15 cellular contexts compared by ENCODE assay signal in the genomic region with DNA sequence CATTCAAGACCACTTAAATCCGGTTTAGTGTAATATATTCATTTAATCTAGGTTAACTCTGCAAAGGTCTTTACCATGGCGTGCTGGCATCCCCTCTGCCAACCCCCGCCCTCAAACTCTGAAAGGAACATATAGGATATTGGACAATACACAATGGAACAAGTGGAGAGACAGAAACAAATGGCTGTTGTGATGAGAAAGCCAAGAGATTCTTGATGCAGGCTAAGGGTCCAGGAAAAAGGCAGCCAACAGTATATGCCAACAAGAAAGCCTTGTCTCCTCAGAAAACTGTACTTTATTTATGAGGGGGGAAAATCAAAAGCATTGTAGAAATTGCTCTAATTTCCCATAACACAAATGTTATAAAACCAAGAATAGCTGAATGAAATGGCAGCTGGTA.
DNase-seq lines count a peak whose midpoint lies in the region; ATAC-seq and TF ChIP-seq lines count a peak whose summit lies in the region.
"Had no signal": no experiment of that assay in that cellular context is flagged by ENCODE, and none has a peak within 500 bp of the region (broad histone marks: within the 10 kb centered on the region; RNA-seq: fewer than 3 reads in every experiment).

No MANE protein-coding gene starts in this region.

- no peak overlapping the region for H3K27ac ChIP-seq in body of pancreas

- no peaks in the 10 kb centered on the region for H3K36me3 Mint-ChIP-seq in mesothelial cell of epicardium
- H3K36me3 Mint-ChIP-seq: CD4-positive, alpha-beta memory T cell had no signal

- TF ChIP-seq POLR2A in body of pancreas (IDR thresholded peaks at IDR 0.05): no peak

- no peaks in the 10 kb centered on the region for H3K27me3 ChIP-seq in body of pancreas

- no peaks in the 10 kb centered on the region for H3K9me3 ChIP-seq in body of pancreas

- WGBS in body of pancreas, 2 donors: 34 to 59% methylated on average over 3 of the region's 3 CpGs

- H3K9me3 Mint-ChIP-seq in mesothelial cell of epicardium: peaks cover 3% of the 10 kb centered on the region
- H3K9me3 Mint-ChIP-seq: GM23338, H9 had no signal

- DNase-seq in foreskin melanocyte: peak; percentile 17
- no peak for DNase-seq in mesothelial cell of epicardium (ENCODE audit: low spot score in 2 of 2, unreplicated experiment in 2 of 2)
- DNase-seq in pons (ENCODE audit: low spot score): peak; percentile 68
- DNase-seq in KG1 (lab: John Stamatoyannopoulos, UW): no peak
- no peak for DNase-seq in germinal center (ENCODE audit: low spot score)
- no peak for DNase-seq in body of pancreas
- DNase-seq: C1 segment of cervical spinal cord; Calu3; CD4-positive, alpha-beta memory T cell; COR-L47; DMS153; DND-41; H9 had no signal

- no peaks in the 10 kb centered on the region for H3K4me1 ChIP-seq in body of pancreas

- peak overlapping the region; percentile 54 for H3K27ac Mint-ChIP-seq in mesothelial cell of epicardium
- H3K27ac Mint-ChIP-seq: CD4-positive, alpha-beta memory T cell; GM23338; H9 had no signal

- H3K4me3 ChIP-seq in body of pancreas: no peak overlapping the region
- H3K4me3 ChIP-seq: GM23338 had no signal

- ATAC-seq in body of pancreas: no peak
- ATAC-seq: GM23338, HCT116 had no signal

- H3K36me3 ChIP-seq in body of pancreas (replicated peaks in 1 of 2; ENCODE audit: insufficient read depth in 1 of 2, low read depth in 2 of 2): no peaks in the 10 kb centered on the region

- peaks cover 7% of the 10 kb centered on the region for H3K4me1 Mint-ChIP-seq in mesothelial cell of epicardium
- H3K4me1 Mint-ChIP-seq: GM23338 had no signal

- no peaks in the 10 kb centered on the region for H3K27me3 Mint-ChIP-seq in mesothelial cell of epicardium (ENCODE audit: low read depth)

- H3K4me3 Mint-ChIP-seq in mesothelial cell of epicardium: no peak overlapping the region
- H3K4me3 Mint-ChIP-seq: CD4-positive, alpha-beta memory T cell; GM23338; H9 had no signal

- intact Hi-C loops in body of pancreas (cut with DNase I): no loop called here

- TF ChIP-seq CTCF in mesothelial cell of epicardium (IDR thresholded peaks at IDR 0.05; ENCODE audit: unreplicated experiment) (no peak), body of pancreas (IDR thresholded peaks at IDR 0.05) (no peak)

Comparison
In these comparisons a context has a peak if more than half of its experiments do, and no peak if none do; other contexts are left out.
1. DNase-seq: peak in foreskin melanocyte (single experiment) and pons (single experiment); none in mesothelial cell of epicardium (0 of 2), KG1 (single experiment), germinal center (single experiment) and body of pancreas (0 of 4).